17 cellular contexts compared by ENCODE assay signal in genomic region chr2:84944257-84944909, GRCh38. TPM values are rescaled to one million over a fixed set of nuclear protein-coding genes. Genes with fewer than 3 reads are reported as not detected.
A peak's percentile ranks its signal among the peaks of the same experiment; 100 is the strongest.
DNase-seq lines count a peak whose midpoint lies in the region; ATAC-seq and TF ChIP-seq lines count a peak whose summit lies in the region.
"Had no signal": no experiment of that assay in that cellular context is flagged by ENCODE, and none has a peak within 500 bp of the region (broad histone marks: within the 10 kb centered on the region; RNA-seq: fewer than 3 reads in every experiment).

No MANE protein-coding gene starts in this region.

- H3K27ac ChIP-seq in breast epithelium: no peak overlapping the region
- peak overlapping the region; percentile 100 for H3K27ac ChIP-seq in PC-3 (ENCODE audit: low read length)
- H3K27ac ChIP-seq: gastrocnemius medialis, ovary had no signal

- intact Hi-C loops in MCF 10A (cut with micrococcal nuclease): no loop called here
- intact Hi-C loops in breast epithelium (cut with DNase I; ENCODE audit: low total_unique reads): no loop called here
- intact Hi-C loops in PC-3 (cut with micrococcal nuclease): loop anchor here (2.0 kb wide), 1 partner anchor 14 kb away; no protein-coding TSS in a partner anchor

- TF ChIP-seq CTCF in MCF 10A (IDR thresholded peaks at IDR 0.05; ENCODE audit: unreplicated experiment) (no peak), breast epithelium (IDR thresholded peaks at IDR 0.05) (no peak), PC-3 (conservative IDR thresholded peaks at IDR 0.05; ENCODE audit: low read depth, low read length) (no peak)

- H3K4me1 Mint-ChIP-seq in MCF 10A (ENCODE audit: insufficient read depth, unreplicated experiment): peaks cover 20% of the 10 kb centered on the region
- H3K4me1 Mint-ChIP-seq in activated naive CD8-positive, alpha-beta T cell treated with anti-CD3 and anti-CD28 coated beads, Interleukin-2, amount 10 ng/mL, durations not matched to agents 7 days and 5 days: peaks cover 35% of the 10 kb centered on the region
- H3K4me1 Mint-ChIP-seq in stimulated activated memory B cell treated with anti-CD40 and anti-IgM and Interleukin-4, amounts not matched to agents 10 μg/mL and 1 μg/mL and 100 μg/mL, for 72 hours: peaks cover 62% of the 10 kb centered on the region

- ATAC-seq in PC-3 (no peak), HG02981 (IDR thresholded peaks at IDR 0.05; ENCODE audit: unreplicated experiment) (no peak), HG02623 (IDR thresholded peaks at IDR 0.05; ENCODE audit: unreplicated experiment) (no peak)
- ATAC-seq in activated naive CD8-positive, alpha-beta T cell treated with anti-CD3 and anti-CD28 coated beads, Interleukin-2, amount 10 ng/mL, durations not matched to agents 7 days and 5 days (ENCODE audit: low read depth): no peak
- no peak for ATAC-seq in stimulated activated memory B cell treated with anti-CD40 and anti-IgM and Interleukin-4, amounts not matched to agents 10 μg/mL and 1 μg/mL and 100 μg/mL, for 72 hours
- ATAC-seq: activated CD8-positive, alpha-beta memory T cell treated with anti-CD3 and anti-CD28 coated beads, Interleukin-2, amount 10 ng/mL, durations not matched to agents 7 days and 5 days; gastrocnemius medialis; K562; left lobe of liver had no signal

- H3K4me3 Mint-ChIP-seq in MCF 10A (ENCODE audit: unreplicated experiment): no peak overlapping the region
- no peak overlapping the region for H3K4me3 Mint-ChIP-seq in activated naive CD8-positive, alpha-beta T cell treated with anti-CD3 and anti-CD28 coated beads, Interleukin-2, amount 10 ng/mL, durations not matched to agents 7 days and 5 days
- H3K4me3 Mint-ChIP-seq in stimulated activated memory B cell treated with anti-CD40 and anti-IgM and Interleukin-4, amounts not matched to agents 10 μg/mL and 1 μg/mL and 100 μg/mL, for 72 hours: no peak overlapping the region
- H3K4me3 Mint-ChIP-seq: activated CD8-positive, alpha-beta memory T cell treated with anti-CD3 and anti-CD28 coated beads, Interleukin-2, amount 10 ng/mL, durations not matched to agents 7 days and 5 days had no signal

- POLR2A ChIA-PET in MCF 10A (lab: Yijun Ruan, JAX): interaction anchor here (1.9 to 6.8 kb wide), 3 partner anchors 14 to 25 kb away, joined by 4 to 96 read pairs (median 8); no protein-coding TSS in a partner anchor
- POLR2A ChIA-PET in PC-3 (lab: Charles Lee; ENCODE audit: unreplicated experiment): no interaction called here
- POLR2A ChIA-PET in activated naive CD8-positive, alpha-beta T cell treated with anti-CD3 and anti-CD28 coated beads, Interleukin-2, amount 10 ng/mL, durations not matched to agents 7 days and 5 days (lab: Charles Lee): interaction anchor here (1.2 to 4.2 kb wide), 3 partner anchors 14 to 26 kb away, joined by 3 to 49 read pairs (median 18); partner anchors contain the start of gene KCMF1

- no peaks in the 10 kb centered on the region for H4K20me1 ChIP-seq in PC-3 (ENCODE audit: low read length)

- no peak overlapping the region for H3K9ac ChIP-seq in PC-3 (ENCODE audit: low read length)

- H3K27me3 ChIP-seq in breast epithelium (no peaks in the 10 kb centered on the region), PC-3 (ENCODE audit: low read length) (no peaks in the 10 kb centered on the region)
- H3K27me3 ChIP-seq: gastrocnemius medialis, ovary had no signal

- no peaks in the 10 kb centered on the region for H3K9me2 ChIP-seq in PC-3 (replicated peaks; ENCODE audit: low read length)

- H3K9me3 Mint-ChIP-seq in MCF 10A (ENCODE audit: unreplicated experiment): no peaks in the 10 kb centered on the region
- no peaks in the 10 kb centered on the region for H3K9me3 Mint-ChIP-seq in activated naive CD8-positive, alpha-beta T cell treated with anti-CD3 and anti-CD28 coated beads, Interleukin-2, amount 10 ng/mL, durations not matched to agents 7 days and 5 days
- no peaks in the 10 kb centered on the region for H3K9me3 Mint-ChIP-seq in stimulated activated memory B cell treated with anti-CD40 and anti-IgM and Interleukin-4, amounts not matched to agents 10 μg/mL and 1 μg/mL and 100 μg/mL, for 72 hours

- TF ChIP-seq POLR2A in breast epithelium (IDR thresholded peaks at IDR 0.05): no peak

- H3K36me3 Mint-ChIP-seq in MCF 10A (ENCODE audit: insufficient read depth, unreplicated experiment): peaks cover 14% of the 10 kb centered on the region
- H3K36me3 Mint-ChIP-seq in activated naive CD8-positive, alpha-beta T cell treated with anti-CD3 and anti-CD28 coated beads, Interleukin-2, amount 10 ng/mL, durations not matched to agents 7 days and 5 days: peaks cover 12% of the 10 kb centered on the region
- H3K36me3 Mint-ChIP-seq in stimulated activated memory B cell treated with anti-CD40 and anti-IgM and Interleukin-4, amounts not matched to agents 10 μg/mL and 1 μg/mL and 100 μg/mL, for 72 hours: no peaks in the 10 kb centered on the region

- peaks cover 4% of the 10 kb centered on the region for H3F3A ChIP-seq in PC-3 (ENCODE audit: low read length, unreplicated experiment)

- peaks cover 7% of the 10 kb centered on the region for H3K79me2 ChIP-seq in PC-3 (ENCODE audit: low read length)

- H3K27me3 Mint-ChIP-seq in MCF 10A (ENCODE audit: insufficient read depth, unreplicated experiment): no peaks in the 10 kb centered on the region
- no peaks in the 10 kb centered on the region for H3K27me3 Mint-ChIP-seq in activated naive CD8-positive, alpha-beta T cell treated with anti-CD3 and anti-CD28 coated beads, Interleukin-2, amount 10 ng/mL, durations not matched to agents 7 days and 5 days
- H3K27me3 Mint-ChIP-seq in stimulated activated memory B cell treated with anti-CD40 and anti-IgM and Interleukin-4, amounts not matched to agents 10 μg/mL and 1 μg/mL and 100 μg/mL, for 72 hours: no peaks in the 10 kb centered on the region
- H3K27me3 Mint-ChIP-seq: activated CD8-positive, alpha-beta memory T cell treated with anti-CD3 and anti-CD28 coated beads, Interleukin-2, amount 10 ng/mL, durations not matched to agents 7 days and 5 days had no signal

- CTCF ChIA-PET in MCF 10A (lab: Yijun Ruan, JAX) (interaction anchor here (0.5 to 7.0 kb wide), 6 partner anchors 16 to 1319 kb away, joined by 3 to 64 read pairs (median 6); no protein-coding TSS in a partner anchor), PC-3 (lab: Charles Lee) (no interaction called here)

- H3K4me1 ChIP-seq in breast epithelium (no peaks in the 10 kb centered on the region), PC-3 (ENCODE audit: insufficient read depth, low read length) (peaks cover 29% of the 10 kb centered on the region)
- H3K4me1 ChIP-seq: gastrocnemius medialis had no signal

- BruUV-seq in MCF 10A (replicated peaks; lab: Mats Ljungman, UMichigan) (no TSS peak), PC-3 (replicated peaks; lab: Mats Ljungman, UMichigan) (no TSS peak)

- H3K9me3 ChIP-seq in breast epithelium (no peaks in the 10 kb centered on the region), PC-3 (ENCODE audit: low read length) (no peaks in the 10 kb centered on the region)
- H3K9me3 ChIP-seq: gastrocnemius medialis, ovary had no signal

- 0 out of 2 replicates have a peak overlapping the region, but pooled peaks have one; percentile 68 for H3K4me2 ChIP-seq in PC-3 (ENCODE audit: low read length)

- H2AFZ ChIP-seq in PC-3 (ENCODE audit: low read length): no peak overlapping the region

- DNase-seq in MCF 10A (ENCODE audit: unreplicated experiment) (no peak), breast epithelium (ENCODE audit: low spot score in 2 of 2) (no peak), PC-3 (no peak), GF-D8 (lab: John Stamatoyannopoulos, UW) (no peak)
- DNase-seq in activated naive CD8-positive, alpha-beta T cell treated with anti-CD3 and anti-CD28 coated beads, Interleukin-2, amount 10 ng/mL, durations not matched to agents 7 days and 5 days: no peak
- DNase-seq: activated CD8-positive, alpha-beta memory T cell treated with anti-CD3 and anti-CD28 coated beads, Interleukin-2, amount 10 ng/mL, durations not matched to agents 7 days and 5 days; COR-L47; gastrocnemius medialis; NCI-H1092; NCI-H2107; NCI-H69; ovary had no signal

- H3K4me3 ChIP-seq in breast epithelium (no peak overlapping the region), PC-3 (ENCODE audit: low read length) (no peak overlapping the region)
- H3K4me3 ChIP-seq: gastrocnemius medialis, K562, ovary had no signal

- H3K36me3 ChIP-seq in breast epithelium: no peaks in the 10 kb centered on the region
- H3K36me3 ChIP-seq in PC-3 (ENCODE audit: low read depth, low read length): no peaks in the 10 kb centered on the region
- H3K36me3 ChIP-seq: gastrocnemius medialis, ovary had no signal

- H3K27ac Mint-ChIP-seq in MCF 10A (ENCODE audit: low read depth, unreplicated experiment): peak overlapping the region; percentile 89
- H3K27ac Mint-ChIP-seq in activated naive CD8-positive, alpha-beta T cell treated with anti-CD3 and anti-CD28 coated beads, Interleukin-2, amount 10 ng/mL, durations not matched to agents 7 days and 5 days: peak overlapping the region; percentile 97
- H3K27ac Mint-ChIP-seq in stimulated activated memory B cell treated with anti-CD40 and anti-IgM and Interleukin-4, amounts not matched to agents 10 μg/mL and 1 μg/mL and 100 μg/mL, for 72 hours: peak overlapping the region; percentile 82

RNA-seq across cellular contexts. Expression of gene KCMF1, which starts 26.6 kb away (rescaled TPM):
- total RNA-seq in MCF 10A (2022) (169 and 170 TPM in 2 replicates), breast epithelium (10 to 100 TPM; 35.7 to 68.6 (median 49.3) TPM), PC-3 (2014; rRNA removed) (62.1 and 73.6 TPM in 2 replicates)
- 10 to 100 TPM; 79.3 to 81.0 TPM for total RNA-seq in activated naive CD8-positive, alpha-beta T cell treated with anti-CD3 and anti-CD28 coated beads, Interleukin-2, amount 10 ng/mL, durations not matched to agents 7 days and 5 days

RNA-seq across cellular contexts. Expression of gene TMSB10, which starts 38.9 kb away (rescaled TPM):
- 3,313 and 3,349 TPM in 2 replicates for total RNA-seq in MCF 10A (2022)
- 1,000 to 10,000 TPM; 1,918 to 5,529 (median 3,700) TPM for total RNA-seq in breast epithelium
- 4,758 and 5,246 TPM in 2 replicates for total RNA-seq in PC-3 (2014; rRNA removed)
- total RNA-seq in activated naive CD8-positive, alpha-beta T cell treated with anti-CD3 and anti-CD28 coated beads, Interleukin-2, amount 10 ng/mL, durations not matched to agents 7 days and 5 days: 1,000 to 10,000 TPM; 4,217 to 4,653 TPM
